Comparison of ENCODE assay signal across 22 cellular contexts in genomic region chr1:2353907-2354438, GRCh38.
"Had no signal": no experiment of that assay in that cellular context is flagged by ENCODE, and none has a peak within 500 bp of the region (broad histone marks: within the 10 kb centered on the region; RNA-seq: fewer than 3 reads in every experiment).

No MANE protein-coding gene starts in this region.

- DNase-seq: activated CD4-positive, alpha-beta T cell treated with anti-CD3 and anti-CD28 coated beads, Interleukin-2, amount 10 ng/mL, durations not matched to agents 24 days and 14 days; activated CD8-positive, alpha-beta T cell treated with anti-CD3 and anti-CD28 coated beads for 36 hours; activated naive CD4-positive, alpha-beta T cell; activated naive CD8-positive, alpha-beta T cell treated with anti-CD3 and anti-CD28 coated beads for 36 hours; activated T-cell treated with anti-CD3 and anti-CD28 coated beads, Interleukin-2, amount 50 U/mL, for 1 hour; amniotic stem cell; foreskin keratinocyte; hippocampal formation; stimulated activated CD4-positive, alpha-beta T cell treated with anti-CD3 and anti-CD28 coated beads, Interleukin-2, amount 100 ng/mL, for 48 hours; T-helper 1 cell; T-helper 9 cell; trophoblast cell had no signal

- H3K4me3 Mint-ChIP-seq: activated CD4-positive, alpha-beta T cell treated with anti-CD3 and anti-CD28 coated beads, Interleukin-2, amount 10 ng/mL, durations not matched to agents 24 days and 14 days; activated CD8-positive, alpha-beta T cell treated with anti-CD3 and anti-CD28 coated beads for 36 hours; activated naive CD8-positive, alpha-beta T cell treated with anti-CD3 and anti-CD28 coated beads for 36 hours; activated T-helper 17 cell treated with anti-CD3 and anti-CD28 coated beads, Interleukin-2, amount 50 U/mL, for 72 hours; stimulated activated naive CD8-positive, alpha-beta T cell treated with anti-CD3 and anti-CD28 coated beads, Interleukin-15, Interleukin-2, amounts not matched to agents 100 ng/mL and 50 ng/mL, for 24 hours had no signal

- H3K27me3 ChIP-seq: cardiac muscle cell, dorsolateral prefrontal cortex, neutrophil, suprapubic skin, vagina had no signal

- H3K4me3 ChIP-seq: cardiac muscle cell, dorsolateral prefrontal cortex, suprapubic skin, vagina had no signal

- H3K36me3 Mint-ChIP-seq: activated naive CD8-positive, alpha-beta T cell treated with anti-CD3 and anti-CD28 coated beads for 36 hours had no signal

- H3K79me2 ChIP-seq: parathyroid adenoma had no signal

- H3K27ac ChIP-seq: cardiac muscle cell, epithelial cell of prostate, foreskin keratinocyte, neutrophil, parathyroid adenoma, suprapubic skin, vagina had no signal

- H3K4me1 ChIP-seq: foreskin keratinocyte, parathyroid adenoma, vagina had no signal

- H3K9me3 Mint-ChIP-seq: activated CD4-positive, alpha-beta T cell treated with anti-CD3 and anti-CD28 coated beads, Interleukin-2, amount 10 ng/mL, durations not matched to agents 24 days and 14 days; activated CD8-positive, alpha-beta T cell treated with anti-CD3 and anti-CD28 coated beads for 36 hours; activated naive CD8-positive, alpha-beta T cell treated with anti-CD3 and anti-CD28 coated beads for 36 hours; activated T-helper 17 cell treated with anti-CD3 and anti-CD28 coated beads, Interleukin-2, amount 50 U/mL, for 72 hours; stimulated activated naive CD8-positive, alpha-beta T cell treated with anti-CD3 and anti-CD28 coated beads, Interleukin-15, Interleukin-2, amounts not matched to agents 100 ng/mL and 50 ng/mL, for 24 hours had no signal

- H3K4me1 Mint-ChIP-seq: activated CD4-positive, alpha-beta T cell treated with anti-CD3 and anti-CD28 coated beads, Interleukin-2, amount 10 ng/mL, durations not matched to agents 24 days and 14 days; activated naive CD8-positive, alpha-beta T cell treated with anti-CD3 and anti-CD28 coated beads for 36 hours; activated T-helper 17 cell treated with anti-CD3 and anti-CD28 coated beads, Interleukin-2, amount 50 U/mL, for 72 hours had no signal

- H3K9me3 ChIP-seq: neutrophil, suprapubic skin, vagina had no signal

- H3K9ac ChIP-seq: parathyroid adenoma had no signal

- H3K27ac Mint-ChIP-seq: activated CD4-positive, alpha-beta T cell treated with anti-CD3 and anti-CD28 coated beads, Interleukin-2, amount 10 ng/mL, durations not matched to agents 24 days and 14 days; activated CD8-positive, alpha-beta T cell treated with anti-CD3 and anti-CD28 coated beads for 36 hours; activated naive CD8-positive, alpha-beta T cell treated with anti-CD3 and anti-CD28 coated beads for 36 hours; activated T-helper 17 cell treated with anti-CD3 and anti-CD28 coated beads, Interleukin-2, amount 50 U/mL, for 72 hours; stimulated activated naive CD8-positive, alpha-beta T cell treated with anti-CD3 and anti-CD28 coated beads, Interleukin-15, Interleukin-2, amounts not matched to agents 100 ng/mL and 50 ng/mL, for 24 hours had no signal

- H3K27me3 Mint-ChIP-seq: activated CD4-positive, alpha-beta T cell treated with anti-CD3 and anti-CD28 coated beads, Interleukin-2, amount 10 ng/mL, durations not matched to agents 24 days and 14 days; activated CD8-positive, alpha-beta T cell treated with anti-CD3 and anti-CD28 coated beads for 36 hours; activated naive CD8-positive, alpha-beta T cell treated with anti-CD3 and anti-CD28 coated beads for 36 hours; activated T-helper 17 cell treated with anti-CD3 and anti-CD28 coated beads, Interleukin-2, amount 50 U/mL, for 72 hours; stimulated activated naive CD8-positive, alpha-beta T cell treated with anti-CD3 and anti-CD28 coated beads, Interleukin-15, Interleukin-2, amounts not matched to agents 100 ng/mL and 50 ng/mL, for 24 hours had no signal

- H2AFZ ChIP-seq: parathyroid adenoma had no signal

- H3K36me3 ChIP-seq: cardiac muscle cell, neutrophil, suprapubic skin, vagina had no signal

- ATAC-seq: activated CD8-positive, alpha-beta T cell treated with anti-CD3 and anti-CD28 coated beads for 36 hours; activated T-helper 17 cell treated with anti-CD3 and anti-CD28 coated beads, Interleukin-2, amount 50 U/mL, for 72 hours; foreskin keratinocyte; left lobe of liver had no signal
